Comparison of ENCODE assay signal across 20 cellular contexts in the genomic region with DNA sequence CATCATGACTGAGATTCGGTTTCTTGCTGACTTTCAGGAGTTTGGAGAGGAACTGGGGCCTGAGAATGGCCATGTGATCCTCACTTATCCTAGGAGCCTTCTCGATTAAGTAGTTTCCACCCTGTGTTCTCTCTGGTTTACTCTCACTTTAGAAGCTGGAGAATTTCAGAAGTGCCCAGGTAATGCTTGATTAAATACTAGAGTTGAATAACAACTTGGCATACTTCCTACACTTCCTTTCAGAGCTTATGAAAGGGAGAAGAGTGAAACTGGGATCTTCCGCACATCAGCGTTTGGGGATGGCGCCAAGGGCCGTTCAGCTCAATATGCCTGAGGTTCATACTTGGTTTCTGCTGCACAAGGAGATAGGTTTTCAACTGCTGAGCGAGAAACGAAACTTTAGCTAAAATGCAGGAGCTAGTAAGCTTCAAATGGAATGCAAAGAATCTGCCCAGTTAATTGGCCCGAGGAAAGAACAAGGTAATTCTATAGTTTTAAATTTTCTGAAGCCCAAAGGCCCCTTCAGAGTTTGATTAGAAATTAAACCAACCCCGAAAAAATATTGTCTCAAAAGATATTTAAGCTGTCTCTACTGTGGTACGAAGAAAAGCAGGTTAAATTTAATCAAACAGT. TPM values are rescaled to one million over a fixed set of nuclear protein-coding genes. Genes with fewer than 3 reads are reported as not detected.
DNase-seq lines count a peak whose midpoint lies in the region; ATAC-seq and TF ChIP-seq lines count a peak whose summit lies in the region.
"Had no signal": no experiment of that assay in that cellular context is flagged by ENCODE, and none has a peak within 500 bp of the region (broad histone marks: within the 10 kb centered on the region; RNA-seq: fewer than 3 reads in every experiment).

No MANE protein-coding gene starts in this region.

- H3K27ac Mint-ChIP-seq in neural progenitor cell: no peak overlapping the region
- no peak overlapping the region for H3K27ac Mint-ChIP-seq in activated CD4-positive, alpha-beta memory T cell treated with anti-CD3 and anti-CD28 coated beads for 36 hours
- H3K27ac Mint-ChIP-seq: CD8-positive, alpha-beta T cell; T-helper 2 cell treated with Interferon-gamma antibody and Interleukin-4, amounts not matched to agents 5 μg/mL and 100 μg/mL, for 36 hours had no signal

- H3K4me1 ChIP-seq in RWPE2 (ENCODE audit: insufficient read depth, poor library complexity, severe bottlenecking): peaks cover 16% of the 10 kb centered on the region
- peaks cover 0 to 41% (median 0%) of the 10 kb centered on the region in 3 donors for H3K4me1 ChIP-seq in esophagus squamous epithelium
- no peaks in the 10 kb centered on the region for H3K4me1 ChIP-seq in neural progenitor cell
- H3K4me1 ChIP-seq: SJCRH30 had no signal

- no peaks in the 10 kb centered on the region for H3K36me3 ChIP-seq in RWPE2 (ENCODE audit: low read depth)
- no peaks in the 10 kb centered on the region for H3K36me3 ChIP-seq in esophagus squamous epithelium
- H3K36me3 ChIP-seq in neural progenitor cell: no peaks in the 10 kb centered on the region
- H3K36me3 ChIP-seq: SJCRH30 had no signal

- no peaks in the 10 kb centered on the region for H3K9me3 Mint-ChIP-seq in neural progenitor cell
- no peaks in the 10 kb centered on the region for H3K9me3 Mint-ChIP-seq in activated CD4-positive, alpha-beta memory T cell treated with anti-CD3 and anti-CD28 coated beads for 36 hours

- 40 to 50% methylated on average over 11 of the region's 11 CpGs for WGBS in esophagus squamous epithelium, 2 donors

- H2AFZ ChIP-seq in neural progenitor cell (replicated peaks): peak overlapping the region; percentile 80

- H3K36me3 Mint-ChIP-seq in neural progenitor cell: no peaks in the 10 kb centered on the region
- H3K36me3 Mint-ChIP-seq in activated CD4-positive, alpha-beta memory T cell treated with anti-CD3 and anti-CD28 coated beads for 36 hours: no peaks in the 10 kb centered on the region
- H3K36me3 Mint-ChIP-seq: CD8-positive, alpha-beta T cell had no signal

- no peaks in the 10 kb centered on the region for H3F3A ChIP-seq in neural progenitor cell (ENCODE audit: low read depth)

- H3K27ac ChIP-seq in RWPE2 (ENCODE audit: poor library complexity, severe bottlenecking) (no peak overlapping the region), esophagus squamous epithelium (peak overlapping the region; percentile 37 to 86 (median 78)), neural progenitor cell (no peak overlapping the region)
- H3K27ac ChIP-seq: SJCRH30 had no signal

- H3K9me3 ChIP-seq in RWPE2 (ENCODE audit: severe bottlenecking): no peaks in the 10 kb centered on the region
- H3K9me3 ChIP-seq in esophagus squamous epithelium: no peaks in the 10 kb centered on the region
- H3K9me3 ChIP-seq in neural progenitor cell (ENCODE audit: low read depth): no peaks in the 10 kb centered on the region
- H3K9me3 ChIP-seq: SJCRH30 had no signal

- DNase-seq in ELF-1 (ENCODE audit: low read depth, low spot score): peak; percentile 30
- DNase-seq in RWPE2 (ENCODE audit: low spot score): no peak
- no peak for DNase-seq in esophagus squamous epithelium (lab: John Stamatoyannopoulos, UW)
- peak; percentile 14 for DNase-seq in neural progenitor cell (ENCODE audit: low spot score)
- DNase-seq in activated CD4-positive, alpha-beta memory T cell treated with anti-CD3 and anti-CD28 coated beads for 36 hours: no peak
- DNase-seq in stimulated activated CD4-positive, alpha-beta T cell treated with anti-CD3 and anti-CD28 coated beads, Interleukin-2, amount 100 ng/mL, for 48 hours: no peak
- no peak for DNase-seq in posterior vena cava (ENCODE audit: low spot score)
- DNase-seq: activated CD4-positive, CD25-positive, alpha-beta regulatory T cell treated with anti-CD3 and anti-CD28 coated beads, Interleukin-2, amount 50 U/mL, for 72 hours; aorta; CD8-positive, alpha-beta T cell; mesenchymal stem cell; NCI-H1417 treated with DMSO at 0.1 percent for 48 hours; NCI-H446; SJCRH30; stimulated activated CD4-positive, alpha-beta T cell treated with anti-CD3 and anti-CD28 coated beads, Interleukin-1b, Interleukin-23, amount 100 ng/mL, for 48 hours had no signal

- no peaks in the 10 kb centered on the region for H3K79me2 ChIP-seq in neural progenitor cell (ENCODE audit: low read depth)

- POLR2A ChIA-PET in activated CD4-positive, alpha-beta memory T cell treated with anti-CD3 and anti-CD28 coated beads for 36 hours (lab: Charles Lee): no interaction called here

- H4K20me1 ChIP-seq in neural progenitor cell (ENCODE audit: low read depth): no peaks in the 10 kb centered on the region

- TF ChIP-seq POLR2A in esophagus squamous epithelium (IDR thresholded peaks at IDR 0.05): no peak

- TF ChIP-seq CTCF in RWPE2 (IDR thresholded peaks at IDR 0.05; ENCODE audit: poor library complexity, severe bottlenecking) (no peak), esophagus squamous epithelium (IDR thresholded peaks at IDR 0.05) (no peak), neural progenitor cell (IDR thresholded peaks at IDR 0.05) (no peak)

- intact Hi-C loops in esophagus squamous epithelium (cut with DNase I) (no loop called here), posterior vena cava (cut with DNase I) (no loop called here)
- intact Hi-C loops in activated CD4-positive, alpha-beta memory T cell treated with anti-CD3 and anti-CD28 coated beads for 36 hours (cut with micrococcal nuclease): no loop called here

- H3K27me3 ChIP-seq in RWPE2 (ENCODE audit: insufficient read depth, poor library complexity, severe bottlenecking): no peaks in the 10 kb centered on the region
- H3K27me3 ChIP-seq in esophagus squamous epithelium: no peaks in the 10 kb centered on the region
- H3K27me3 ChIP-seq in neural progenitor cell: no peaks in the 10 kb centered on the region
- H3K27me3 ChIP-seq: SJCRH30 had no signal

- no peak overlapping the region for H3K4me2 ChIP-seq in neural progenitor cell

- H3K4me3 ChIP-seq in RWPE2 (ENCODE audit: severe bottlenecking) (no peak overlapping the region), esophagus squamous epithelium (peak overlapping the region in 3 of 4 donors; percentile 32 to 37 (median 33)), neural progenitor cell (no peak overlapping the region)
- H3K4me3 ChIP-seq: SJCRH30 had no signal

- CTCF ChIA-PET in activated CD4-positive, alpha-beta memory T cell treated with anti-CD3 and anti-CD28 coated beads for 36 hours (lab: Charles Lee): no interaction called here

- H3K4me1 Mint-ChIP-seq in neural progenitor cell: peaks cover 4% of the 10 kb centered on the region
- no peaks in the 10 kb centered on the region for H3K4me1 Mint-ChIP-seq in activated CD4-positive, alpha-beta memory T cell treated with anti-CD3 and anti-CD28 coated beads for 36 hours (ENCODE audit: low read depth)

- H3K9ac ChIP-seq in neural progenitor cell: no peak overlapping the region

- H3K4me3 Mint-ChIP-seq in neural progenitor cell: no peak overlapping the region
- no peak overlapping the region for H3K4me3 Mint-ChIP-seq in activated CD4-positive, alpha-beta memory T cell treated with anti-CD3 and anti-CD28 coated beads for 36 hours
- H3K4me3 Mint-ChIP-seq: CD8-positive, alpha-beta T cell; T-helper 2 cell treated with Interferon-gamma antibody and Interleukin-4, amounts not matched to agents 5 μg/mL and 100 μg/mL, for 36 hours had no signal

- peak; percentile 27; the same call in 2 of the 3 replicates for ATAC-seq in RWPE2 (ENCODE audit: low read depth)
- no peak for ATAC-seq in HG03045 (IDR thresholded peaks at IDR 0.05; ENCODE audit: unreplicated experiment)
- ATAC-seq: CD8-positive, alpha-beta T cell; sciatic nerve had no signal

- no peaks in the 10 kb centered on the region for H3K27me3 Mint-ChIP-seq in neural progenitor cell (ENCODE audit: insufficient read depth, low read depth)
- no peaks in the 10 kb centered on the region for H3K27me3 Mint-ChIP-seq in activated CD4-positive, alpha-beta memory T cell treated with anti-CD3 and anti-CD28 coated beads for 36 hours

RNA-seq across cellular contexts. Expression of a gene that starts 0.8 kb away (rescaled TPM):
- total RNA-seq in esophagus squamous epithelium (10 to 100 TPM; 14.7 to 30.6 (median 22.4) TPM), neural progenitor cell (ENCODE audit: low replicate concordance) (0.28 TPM in 1 of 2 replicates, not detected in the other), posterior vena cava (not detected)
- not detected for total RNA-seq in activated CD4-positive, alpha-beta memory T cell treated with anti-CD3 and anti-CD28 coated beads for 36 hours
- total RNA-seq: aorta; CD8-positive, alpha-beta T cell; glomerular endothelial cell; LHCN-M2; sciatic nerve; SJCRH30 had no signal

Comparison
In these comparisons a context has a peak if more than half of its experiments do, and no peak if none do; other contexts are left out.
1. DNase-seq: peak in ELF-1 (single experiment) and neural progenitor cell (single experiment); none in RWPE2 (single experiment), esophagus squamous epithelium (single experiment), activated CD4-positive, alpha-beta memory T cell treated with anti-CD3 and anti-CD28 coated beads for 36 hours (single experiment), stimulated activated CD4-positive, alpha-beta T cell treated with anti-CD3 and anti-CD28 coated beads, Interleukin-2, amount 100 ng/mL, for 48 hours (0 of 2) and posterior vena cava (single experiment).
2. H3K27ac ChIP-seq: peak in esophagus squamous epithelium (4 of 4); none in RWPE2 (single experiment) and neural progenitor cell (single experiment).
3. H3K4me3 ChIP-seq: peak in esophagus squamous epithelium (3 of 4); none in RWPE2 (single experiment) and neural progenitor cell (single experiment).
4. RNA of a gene that starts 0.8 kb away (total RNA-seq): 14.7 to 30.6 TPM in esophagus squamous epithelium; 0.28 TPM in neural progenitor cell, not detected in activated CD4-positive, alpha-beta memory T cell treated with anti-CD3 and anti-CD28 coated beads for 36 hours and not detected in posterior vena cava; every median in the first group is over 10 times any median in the second.